Comparison of ENCODE assay signal across 23 cellular contexts in genomic region chr3:54831091-54831490, GRCh38.
"Had no signal": no experiment of that assay in that cellular context is flagged by ENCODE, and none has a peak within 500 bp of the region (broad histone marks: within the 10 kb centered on the region; RNA-seq: fewer than 3 reads in every experiment).

No MANE protein-coding gene starts in this region.

- H3K4me2 ChIP-seq: KMS-11, SK-N-SH had no signal

- H3K27me3 Mint-ChIP-seq: activated CD4-positive, alpha-beta memory T cell treated with anti-CD3 and anti-CD28 coated beads for 36 hours; activated CD4-positive, alpha-beta T cell treated with anti-CD3 and anti-CD28 coated beads, Interleukin-2, amount 10 ng/mL, durations not matched to agents 7 days and 5 days; activated naive CD4-positive, alpha-beta T cell treated with anti-CD3 and anti-CD28 coated beads, Interleukin-2, amount 10 ng/mL, durations not matched to agents 7 days and 5 days; activated T-helper 17 cell treated with anti-CD3 and anti-CD28 coated beads, Interleukin-2, amount 50 U/mL, for 72 hours had no signal

- ATAC-seq: activated T-helper 17 cell treated with anti-CD3 and anti-CD28 coated beads, Interleukin-2, amount 50 U/mL, for 72 hours had no signal

- H3K9ac ChIP-seq: KMS-11, SK-N-SH had no signal

- H3K4me1 ChIP-seq: colonic mucosa, SJCRH30 had no signal

- H3K4me1 Mint-ChIP-seq: activated CD4-positive, alpha-beta T cell treated with anti-CD3 and anti-CD28 coated beads, Interleukin-2, amount 10 ng/mL, durations not matched to agents 7 days and 5 days; activated naive CD4-positive, alpha-beta T cell treated with anti-CD3 and anti-CD28 coated beads, Interleukin-2, amount 10 ng/mL, durations not matched to agents 7 days and 5 days; activated naive CD8-positive, alpha-beta T cell treated with anti-CD3 and anti-CD28 coated beads for 36 hours; activated T-helper 17 cell treated with anti-CD3 and anti-CD28 coated beads, Interleukin-2, amount 50 U/mL, for 72 hours had no signal

- H3K27me3 ChIP-seq: brain microvascular endothelial cell, cardiac muscle cell, colonic mucosa, SJCRH30 had no signal

- H3K4me3 Mint-ChIP-seq: activated CD4-positive, alpha-beta memory T cell treated with anti-CD3 and anti-CD28 coated beads for 36 hours; activated CD4-positive, alpha-beta T cell treated with anti-CD3 and anti-CD28 coated beads, Interleukin-2, amount 10 ng/mL, durations not matched to agents 7 days and 5 days; activated naive CD4-positive, alpha-beta T cell treated with anti-CD3 and anti-CD28 coated beads, Interleukin-2, amount 10 ng/mL, durations not matched to agents 7 days and 5 days; activated naive CD8-positive, alpha-beta T cell treated with anti-CD3 and anti-CD28 coated beads for 36 hours; activated T-helper 17 cell treated with anti-CD3 and anti-CD28 coated beads, Interleukin-2, amount 50 U/mL, for 72 hours had no signal

- H3K27ac ChIP-seq: brain microvascular endothelial cell, cardiac muscle cell, colonic mucosa, KMS-11, SJCRH30, VCaP had no signal

- H3K9me3 Mint-ChIP-seq: activated CD4-positive, alpha-beta T cell treated with anti-CD3 and anti-CD28 coated beads, Interleukin-2, amount 10 ng/mL, durations not matched to agents 7 days and 5 days; activated naive CD4-positive, alpha-beta T cell treated with anti-CD3 and anti-CD28 coated beads, Interleukin-2, amount 10 ng/mL, durations not matched to agents 7 days and 5 days; activated T-helper 17 cell treated with anti-CD3 and anti-CD28 coated beads, Interleukin-2, amount 50 U/mL, for 72 hours had no signal

- H3K36me3 Mint-ChIP-seq: activated CD4-positive, alpha-beta memory T cell treated with anti-CD3 and anti-CD28 coated beads for 36 hours; activated naive CD4-positive, alpha-beta T cell treated with anti-CD3 and anti-CD28 coated beads, Interleukin-2, amount 10 ng/mL, durations not matched to agents 7 days and 5 days; activated naive CD8-positive, alpha-beta T cell treated with anti-CD3 and anti-CD28 coated beads for 36 hours had no signal

- H3K36me3 ChIP-seq: brain microvascular endothelial cell, cardiac muscle cell, colonic mucosa, SJCRH30 had no signal

- H3K4me3 ChIP-seq: cardiac muscle cell, colonic mucosa, SJCRH30 had no signal

- H3K27ac Mint-ChIP-seq: activated CD4-positive, alpha-beta memory T cell treated with anti-CD3 and anti-CD28 coated beads for 36 hours; activated CD4-positive, alpha-beta T cell treated with anti-CD3 and anti-CD28 coated beads, Interleukin-2, amount 10 ng/mL, durations not matched to agents 7 days and 5 days; activated naive CD4-positive, alpha-beta T cell treated with anti-CD3 and anti-CD28 coated beads, Interleukin-2, amount 10 ng/mL, durations not matched to agents 7 days and 5 days; activated naive CD8-positive, alpha-beta T cell treated with anti-CD3 and anti-CD28 coated beads for 36 hours; activated T-helper 17 cell treated with anti-CD3 and anti-CD28 coated beads, Interleukin-2, amount 50 U/mL, for 72 hours had no signal

- H3K9me3 ChIP-seq: colonic mucosa, SJCRH30, SK-N-SH had no signal

- DNase-seq: activated CD4-positive, CD25-positive, alpha-beta regulatory T cell; activated CD8-positive, alpha-beta memory T cell treated with anti-CD3 and anti-CD28 coated beads for 24 hours; activated gamma-delta T cell treated with Interleukin-2 at 50 U/mL for 16 hours; activated naive CD8-positive, alpha-beta T cell treated with anti-CD3 and anti-CD28 coated beads for 36 hours; cerebellar nuclear complex; NCI-H1092 treated with DMSO at 0.1 percent for 48 hours; NCI-H1417 treated with DMSO at 0.1 percent for 48 hours; NCI-H187; NCI-H2171; NCI-H2227 treated with DMSO at 0.1 percent for 48 hours; Right ventricle myocardium superior; T-helper 1 cell had no signal
